8 cellular contexts compared by ENCODE assay signal in genomic region chr11:64244966-64245365, GRCh38. TPM values are rescaled to one million over a fixed set of nuclear protein-coding genes. Genes with fewer than 3 reads are reported as not detected.
DNase-seq lines count a peak whose midpoint lies in the region; ATAC-seq and TF ChIP-seq lines count a peak whose summit lies in the region.

No MANE protein-coding gene starts in this region.

- H3K4me2 ChIP-seq in OCI-LY7 (ENCODE audit: low read length) (peak overlapping the region; percentile 81), osteoblast (ENCODE audit: insufficient read depth, low read length) (peak overlapping the region; percentile 91)

- H3K79me2 ChIP-seq in OCI-LY7 (ENCODE audit: insufficient read depth, low read depth, low read length) (peaks cover 28% of the 10 kb centered on the region), osteoblast (ENCODE audit: insufficient read depth, low read length) (peaks cover 42% of the 10 kb centered on the region)

- H3K9me3 ChIP-seq in CD8-positive, alpha-beta T cell (ENCODE audit: low read length), result no peaks in the 10 kb centered on the region
- H3K9me3 ChIP-seq in OCI-LY7 (ENCODE audit: low read length) (no peaks in the 10 kb centered on the region), endodermal cell (ENCODE audit: control insufficient read depth, low read length) (no peaks in the 10 kb centered on the region), osteoblast (ENCODE audit: low read depth, low read length) (no peaks in the 10 kb centered on the region)

- no peaks in the 10 kb centered on the region for H3K9me3 Mint-ChIP-seq in CD8-positive, alpha-beta T cell
- no peaks in the 10 kb centered on the region for H3K9me3 Mint-ChIP-seq in endodermal cell
- no peaks in the 10 kb centered on the region for H3K9me3 Mint-ChIP-seq in immature natural killer cell

- DNase-seq in CD8-positive, alpha-beta T cell, result no peak
- DNase-seq in OCI-LY7 (ENCODE audit: low spot score) (no peak), endodermal cell (no peak), osteoblast (ENCODE audit: insufficient read length, low spot score, missing footprints) (no peak), immature natural killer cell (no peak), DMS79 (lab: John Stamatoyannopoulos, UW) (no peak), SHP77 (lab: John Stamatoyannopoulos, UW) (no peak)
- DNase-seq in activated CD4-positive, alpha-beta T cell treated with anti-CD3 and anti-CD28 coated beads for 48 hours, result no peak

- no peaks in the 10 kb centered on the region for H3K27me3 ChIP-seq in CD8-positive, alpha-beta T cell (ENCODE audit: insufficient read depth, low read length)
- H3K27me3 ChIP-seq in endodermal cell (ENCODE audit: control insufficient read depth, insufficient read depth, low read length, poor library complexity, severe bottlenecking) (no peaks in the 10 kb centered on the region), osteoblast (ENCODE audit: insufficient read depth, low read length) (no peaks in the 10 kb centered on the region)

- no peak for ATAC-seq in CD8-positive, alpha-beta T cell

- H3K4me3 Mint-ChIP-seq in CD8-positive, alpha-beta T cell, result peak overlapping the region; percentile 83
- H3K4me3 Mint-ChIP-seq in endodermal cell (peak overlapping the region; percentile 86), immature natural killer cell (peak overlapping the region in 2 of 5 donors; percentile 75 to 81)

- no peak overlapping the region for H3K27ac ChIP-seq in CD8-positive, alpha-beta T cell (ENCODE audit: low read depth, low read length)
- peak overlapping the region; percentile 69 for H3K27ac ChIP-seq in OCI-LY7 (ENCODE audit: low read depth, low read length, poor library complexity, severe bottlenecking)
- H3K27ac ChIP-seq in endodermal cell (ENCODE audit: low read depth, low read length), result no peak overlapping the region
- H3K27ac ChIP-seq in osteoblast (ENCODE audit: low read depth, low read length), result no peak overlapping the region

- peak overlapping the region; percentile 82 for H3K27ac Mint-ChIP-seq in CD8-positive, alpha-beta T cell
- H3K27ac Mint-ChIP-seq in endodermal cell (no peak overlapping the region), immature natural killer cell (peak overlapping the region in 3 of 6 donors; percentile 7 to 80 (median 39))

- peaks cover 38% of the 10 kb centered on the region for H3K4me1 ChIP-seq in CD8-positive, alpha-beta T cell (ENCODE audit: insufficient read depth, low read length)
- H3K4me1 ChIP-seq in OCI-LY7 (ENCODE audit: insufficient read depth, low read length, poor library complexity, severe bottlenecking), result peaks cover 51% of the 10 kb centered on the region
- peaks cover 15% of the 10 kb centered on the region for H3K4me1 ChIP-seq in endodermal cell (ENCODE audit: control insufficient read depth, insufficient read depth, low read length)
- H3K4me1 ChIP-seq in osteoblast (ENCODE audit: insufficient read depth, low read length), result peaks cover 33% of the 10 kb centered on the region

- H3K9ac ChIP-seq in endodermal cell (ENCODE audit: extremely low read depth, low read length, poor library complexity, severe bottlenecking), result peak overlapping the region; percentile 82

- 83% methylated on average over 6 of the region's 6 CpGs; no CpG with 5 or more reads in 1 of the 2 experiments for WGBS in endodermal cell (ENCODE audit: insufficient coverage in 1 of 2, insufficient read length in 1 of 2), 2 experiments

- no peaks in the 10 kb centered on the region for H4K20me1 ChIP-seq in OCI-LY7 (ENCODE audit: insufficient read depth, low read length)
- H4K20me1 ChIP-seq in osteoblast (ENCODE audit: insufficient read depth, low read length), result peaks cover 8% of the 10 kb centered on the region

- H3K4me3 ChIP-seq in CD8-positive, alpha-beta T cell (ENCODE audit: low read depth, low read length), result peak overlapping the region; percentile 81
- H3K4me3 ChIP-seq in OCI-LY7 (ENCODE audit: low read depth, low read length, poor library complexity, severe bottlenecking) (peak overlapping the region; percentile 88), endodermal cell (ENCODE audit: low read length) (peak overlapping the region; percentile 96), osteoblast (ENCODE audit: insufficient read depth, low read length) (peak overlapping the region; percentile 97)

- H2AFZ ChIP-seq in OCI-LY7 (ENCODE audit: low read length) (no peak overlapping the region), osteoblast (ENCODE audit: low read length) (no peak overlapping the region)

- intact Hi-C loops in CD8-positive, alpha-beta T cell (cut with DNase I, micrococcal nuclease), result loop anchor here in 1 of 2 experiments (10.0 kb wide), 1 partner anchor 260 kb away; the partner anchor contains the start of gene OTUB1
- intact Hi-C loops in OCI-LY7 (cut with micrococcal nuclease; ENCODE audit: unreplicated experiment), result no loop called here

- POLR2A ChIA-PET in CD8-positive, alpha-beta T cell (lab: Charles Lee), result interaction anchor here (0.8 to 9.4 kb wide), 11 partner anchors 11 to 1406 kb away, joined by 3 to 96 read pairs (median 5); partner anchors contain the start of genes BAD, ESRRA, FERMT3 and GPR137
- POLR2A ChIA-PET in OCI-LY7 (lab: Charles Lee), result interaction anchor here (0.6 to 2.0 kb wide), 6 partner anchors 15 to 40 kb away, joined by 3 to 8 read pairs (median 4); partner anchors contain the start of genes DNAJC4, FERMT3, NUDT22 and TRPT1

- H3K27me3 Mint-ChIP-seq in CD8-positive, alpha-beta T cell (ENCODE audit: low read depth), result no peaks in the 10 kb centered on the region
- H3K27me3 Mint-ChIP-seq in endodermal cell (ENCODE audit: insufficient read depth), result no peaks in the 10 kb centered on the region
- peaks cover 14 to 17% (median 15%) of the 10 kb centered on the region in 3 donors for H3K27me3 Mint-ChIP-seq in immature natural killer cell (ENCODE audit: low read depth in 3 of 3)

- H3K9me2 ChIP-seq in OCI-LY7 (ENCODE audit: insufficient read depth, low read length), result no peaks in the 10 kb centered on the region

- CTCF ChIA-PET in CD8-positive, alpha-beta T cell (lab: Charles Lee), result interaction anchor here (0.6 to 14.8 kb wide), 8 partner anchors 9 to 781 kb away, joined by 3 to 152 read pairs (median 4); partner anchors contain the start of genes CATSPERZ, ESRRA, FERMT3 and NUDT22
- CTCF ChIA-PET in OCI-LY7 (lab: Charles Lee; ENCODE audit: unreplicated experiment), result interaction anchor here (0.7 to 1.4 kb wide), 2 partner anchors 13 to 73 kb away, joined by 3 read pairs; partner anchors contain the start of genes PRDX5 and TRMT112

- BruUV-seq in OCI-LY7 (replicated peaks; lab: Mats Ljungman, UMichigan), result no TSS peak

- H3K36me3 ChIP-seq in CD8-positive, alpha-beta T cell (ENCODE audit: insufficient read depth, low read length), result no peaks in the 10 kb centered on the region
- H3K36me3 ChIP-seq in OCI-LY7 (ENCODE audit: insufficient read depth, low read length) (peaks cover 29% of the 10 kb centered on the region), endodermal cell (ENCODE audit: control insufficient read depth, insufficient read depth, low read length) (peaks cover 20% of the 10 kb centered on the region), osteoblast (ENCODE audit: insufficient read depth, low read length) (peaks cover 15% of the 10 kb centered on the region)

- peaks cover 12% of the 10 kb centered on the region for H3K36me3 Mint-ChIP-seq in CD8-positive, alpha-beta T cell
- H3K36me3 Mint-ChIP-seq in endodermal cell (ENCODE audit: low read depth) (peaks cover 16% of the 10 kb centered on the region), immature natural killer cell (peaks cover 0 to 3% (median 0%) of the 10 kb centered on the region in 3 donors)

- H3K4me1 Mint-ChIP-seq in CD8-positive, alpha-beta T cell (ENCODE audit: low read depth), result peaks cover 43% of the 10 kb centered on the region
- H3K4me1 Mint-ChIP-seq in endodermal cell, result peaks cover 29% of the 10 kb centered on the region
- H3K4me1 Mint-ChIP-seq in immature natural killer cell, result peaks cover 35 to 49% of the 10 kb centered on the region in 2 donors

- no peak for TF ChIP-seq CTCF in CD8-positive, alpha-beta T cell (IDR thresholded peaks at IDR 0.05)
- TF ChIP-seq CTCF in OCI-LY7 (conservative IDR thresholded peaks at IDR 0.05; ENCODE audit: low read length) (no peak), endodermal cell (conservative IDR thresholded peaks at IDR 0.05) (no peak), osteoblast (IDR thresholded peaks at IDR 0.05; ENCODE audit: extremely low read depth, low read depth, low read length) (no peak)

RNA-seq across cellular contexts. Expression of gene PPP1R14B, which starts 1.8 kb away (rescaled TPM):
- total RNA-seq in CD8-positive, alpha-beta T cell, result 10 to 100 TPM; 25.7 to 30.8 TPM
- 198 and 219 TPM in 2 replicates for total RNA-seq in OCI-LY7 (2014; rRNA removed; shearing (Covaris generic))
- total RNA-seq in OCI-LY7 (2022), result 207 and 223 TPM in 2 replicates
- 100 to 1,000 TPM; 228 to 265 TPM for total RNA-seq in endodermal cell
- polyA plus RNA-seq in endodermal cell (2013, experiment 1 of 2), result 236 TPM
- polyA plus RNA-seq in endodermal cell (2013, experiment 2 of 2), result 235 TPM
- total RNA-seq in osteoblast, result 136 and 139 TPM in 2 replicates
- polyA plus RNA-seq in immature natural killer cell, result 10 to 100 TPM; 16.6 to 34.9 (median 33.3) TPM

RNA-seq across cellular contexts. Expression of gene FKBP2, which starts 4.1 kb away (rescaled TPM):
- 10 to 100 TPM; 19.4 TPM for total RNA-seq in CD8-positive, alpha-beta T cell
- total RNA-seq in OCI-LY7 (2014; rRNA removed; shearing (Covaris generic)), result 57.3 and 70.6 TPM in 2 replicates
- 39.7 and 45.5 TPM in 2 replicates for total RNA-seq in OCI-LY7 (2022)
- total RNA-seq in endodermal cell, result 10 to 100 TPM; 44.6 to 53.7 TPM
- polyA plus RNA-seq in endodermal cell (2013, experiment 1 of 2), result 64.6 TPM
- 54.0 TPM for polyA plus RNA-seq in endodermal cell (2013, experiment 2 of 2)
- total RNA-seq in osteoblast, result 31.1 and 32.7 TPM in 2 replicates
- 100 to 1,000 TPM; 110 to 142 (median 130) TPM for polyA plus RNA-seq in immature natural killer cell

RNA-seq across cellular contexts. Expression of gene PLCB3, which starts 6.4 kb away (rescaled TPM):
- 1 to 10 TPM; 2.1 to 2.4 TPM for total RNA-seq in CD8-positive, alpha-beta T cell
- 7.6 and 8.6 TPM in 2 replicates for total RNA-seq in OCI-LY7 (2014; rRNA removed; shearing (Covaris generic))
- total RNA-seq in OCI-LY7 (2022) (10.3 and 12.4 TPM in 2 replicates), endodermal cell (10 to 100 TPM; 75.0 to 83.2 TPM), osteoblast (25.3 and 25.6 TPM in 2 replicates)
- polyA plus RNA-seq in endodermal cell (2013, experiment 1 of 2), result 31.0 TPM
- polyA plus RNA-seq in endodermal cell (2013, experiment 2 of 2), result 28.3 TPM
- under 1 TPM in 2 of 3 donors, not detected in 1; 0.33 to 0.49 TPM for polyA plus RNA-seq in immature natural killer cell

RNA-seq across cellular contexts. Expression of gene VEGFB, which starts 10.6 kb away (rescaled TPM):
- total RNA-seq in CD8-positive, alpha-beta T cell, result 10 to 100 TPM; 33.6 to 40.0 TPM
- 35.3 and 46.3 TPM in 2 replicates for total RNA-seq in OCI-LY7 (2014; rRNA removed; shearing (Covaris generic))
- 59.6 and 60.8 TPM in 2 replicates for total RNA-seq in OCI-LY7 (2022)
- total RNA-seq in endodermal cell, result 10 to 100 TPM; 58.9 to 78.4 TPM
- 54.9 TPM for polyA plus RNA-seq in endodermal cell (2013, experiment 1 of 2)
- 58.4 TPM for polyA plus RNA-seq in endodermal cell (2013, experiment 2 of 2)
- 37.6 and 41.5 TPM in 2 replicates for total RNA-seq in osteoblast
- polyA plus RNA-seq in immature natural killer cell, result 10 to 100 TPM in 1 of 3 donors, 1 to 10 TPM in 2; 6.7 to 10.3 (median 9.4) TPM

RNA-seq across cellular contexts. Expression of gene DNAJC4, which starts 14.6 kb away (rescaled TPM):
- 10 to 100 TPM; 33.2 to 36.3 TPM for total RNA-seq in CD8-positive, alpha-beta T cell
- total RNA-seq in OCI-LY7 (2014; rRNA removed; shearing (Covaris generic)), result 14.1 and 19.2 TPM in 2 replicates
- total RNA-seq in OCI-LY7 (2022) (42.4 and 56.0 TPM in 2 replicates), endodermal cell (10 to 100 TPM; 20.3 to 22.9 TPM), osteoblast (8.0 and 9.8 TPM in 2 replicates)
- polyA plus RNA-seq in endodermal cell (2013, experiment 1 of 2), result 47.3 TPM
- polyA plus RNA-seq in endodermal cell (2013, experiment 2 of 2), result 47.4 TPM
- polyA plus RNA-seq in immature natural killer cell, result 10 to 100 TPM; 25.2 to 32.6 (median 26.7) TPM
